In genomic region chr16:17365591-17366298, GRCh38 we compare ENCODE assay signal across 18 cellular contexts.
DNase-seq lines count a peak whose midpoint lies in the region; ATAC-seq, FAIRE-seq and TF ChIP-seq lines count a peak whose summit lies in the region.
"Had no signal": no experiment of that assay in that cellular context is flagged by ENCODE, and none has a peak within 500 bp of the region (broad histone marks: within the 10 kb centered on the region; RNA-seq: fewer than 3 reads in every experiment).

No MANE protein-coding gene starts in this region.

- no peak for FAIRE-seq in D721Med (lab: Jason Lieb, UNC)

- H3K4me3 ChIP-seq in breast epithelium (no peak overlapping the region), mammary epithelial cell (replicated peaks in 1 of 3; ENCODE audit: insufficient read depth in 1 of 3, low read depth in 2 of 3, low read length in 3 of 3) (no peak overlapping the region), fibroblast of the aortic adventitia (ENCODE audit: low read depth, low read length) (no peak overlapping the region), lower lobe of right lung (no peak overlapping the region)

- H3K4me1 Mint-ChIP-seq in activated T-helper 1 cell treated with anti-CD3 and anti-CD28 coated beads, Interleukin-12 subunit alpha, Interleukin-12 subunit beta, Interleukin-2, Interleukin-4 antibody, amounts not matched to agents 30 ng/mL and 10 ng/mL and 1 ng/mL, durations not matched to agents 14 hours and 24 hours and 36 hours (ENCODE audit: low read depth), result peaks cover 97% of the 10 kb centered on the region

- H3K4me3 Mint-ChIP-seq in activated T-helper 1 cell treated with anti-CD3 and anti-CD28 coated beads, Interleukin-12 subunit alpha, Interleukin-12 subunit beta, Interleukin-2, Interleukin-4 antibody, amounts not matched to agents 30 ng/mL and 10 ng/mL and 1 ng/mL, durations not matched to agents 14 hours and 24 hours and 36 hours, result peak overlapping the region; percentile 51

- H3K4me1 ChIP-seq in breast epithelium, result peaks cover 0 to 15% of the 10 kb centered on the region in 2 donors
- peaks cover 7% of the 10 kb centered on the region for H3K4me1 ChIP-seq in mammary epithelial cell (ENCODE audit: insufficient read depth, low read length)
- peaks cover 68% of the 10 kb centered on the region for H3K4me1 ChIP-seq in lower lobe of right lung

- 74% methylated on average over 3 of the region's 3 CpGs for WGBS in mammary epithelial cell (ENCODE audit: low coverage, missing lambda C conversion rate)

- H3K9me3 ChIP-seq in breast epithelium (no peaks in the 10 kb centered on the region), mammary epithelial cell (replicated peaks; ENCODE audit: insufficient read depth, low read length) (no peaks in the 10 kb centered on the region), lower lobe of right lung (no peaks in the 10 kb centered on the region)

- POLR2A ChIA-PET in RWPE1 (lab: Yijun Ruan, JAX; ENCODE audit: low non-redundant PET), result no interaction called here

- TF ChIP-seq POLR2A in breast epithelium (IDR thresholded peaks at IDR 0.05), result no peak

- H3K36me3 Mint-ChIP-seq in activated T-helper 1 cell treated with anti-CD3 and anti-CD28 coated beads, Interleukin-12 subunit alpha, Interleukin-12 subunit beta, Interleukin-2, Interleukin-4 antibody, amounts not matched to agents 30 ng/mL and 10 ng/mL and 1 ng/mL, durations not matched to agents 14 hours and 24 hours and 36 hours (ENCODE audit: low read depth), result peaks cover 21% of the 10 kb centered on the region

- no peak overlapping the region for H3K4me2 ChIP-seq in mammary epithelial cell (ENCODE audit: insufficient read depth, low read depth, low read length)

- in situ Hi-C loops in mammary epithelial cell (cut with MboI; ENCODE audit: low sequenced_read_pairs in 2 of 2), result loop anchor here in 1 of 2 donors (10.0 kb wide), 1 partner anchor 59 kb away; no protein-coding TSS in a partner anchor

- dilution Hi-C loops in mammary epithelial cell (cut with HindIII; ENCODE audit: low sequenced_read_pairs), result no loop called here

- H3K9ac ChIP-seq in mammary epithelial cell (ENCODE audit: insufficient read depth, low read length), result no peak overlapping the region

- DNase-seq in breast epithelium (ENCODE audit: low spot score in 2 of 2) (no peak), mammary epithelial cell (no peak), fibroblast of the aortic adventitia (ENCODE audit: low read depth) (peak; percentile 76), lower lobe of right lung (no peak), D721Med (ENCODE audit: insufficient read length, low spot score) (no peak), RWPE1 (ENCODE audit: low spot score) (no peak), NCI-H774 (lab: John Stamatoyannopoulos, UW) (no peak)
- no peak for DNase-seq in activated T-helper 1 cell treated with anti-CD3 and anti-CD28 coated beads, Interleukin-12 subunit alpha, Interleukin-12 subunit beta, Interleukin-2, Interleukin-4 antibody, amounts not matched to agents 30 ng/mL and 10 ng/mL and 1 ng/mL, durations not matched to agents 14 hours and 24 hours and 36 hours (ENCODE audit: low spot score)
- DNase-seq: activated CD4-positive, CD25-positive, alpha-beta regulatory T cell; activated gamma-delta T cell treated with Interleukin-2 at 50 U/mL for 16 hours; glutamatergic neuron; NCI-H1417; NCI-H524 treated with DMSO at 0.1 percent for 48 hours; Right ventricle myocardium superior; stimulated activated CD8-positive, alpha-beta memory T cell treated with anti-CD3 and anti-CD28 coated beads, Interleukin-4, amount 100 ng/mL, for 48 hours had no signal

- no TSS peak for BruUV-seq in mammary epithelial cell (replicated peaks; lab: Mats Ljungman, UMichigan)

- H3K79me2 ChIP-seq in mammary epithelial cell (ENCODE audit: insufficient read depth, low read length), result no peaks in the 10 kb centered on the region

- CTCF ChIA-PET in mammary epithelial cell (lab: Charles Lee; ENCODE audit: low non-redundant PET) (no interaction called here), RWPE1 (lab: Yijun Ruan, JAX) (no interaction called here)

- peaks cover 3% of the 10 kb centered on the region for H3K9me3 Mint-ChIP-seq in activated T-helper 1 cell treated with anti-CD3 and anti-CD28 coated beads, Interleukin-12 subunit alpha, Interleukin-12 subunit beta, Interleukin-2, Interleukin-4 antibody, amounts not matched to agents 30 ng/mL and 10 ng/mL and 1 ng/mL, durations not matched to agents 14 hours and 24 hours and 36 hours

- H2AFZ ChIP-seq in mammary epithelial cell (ENCODE audit: low read depth, low read length), result no peak overlapping the region

- TF ChIP-seq CTCF in breast epithelium (IDR thresholded peaks at IDR 0.05) (no peak), mammary epithelial cell (conservative IDR thresholded peaks at IDR 0.05 in 1 of 2, IDR thresholded peaks at IDR 0.05 in 1 of 2; ENCODE audit: extremely low read depth in 1 of 2, insufficient read depth in 1 of 2, low read depth in 1 of 2, low read length in 2 of 2) (no peak), fibroblast of the aortic adventitia (IDR thresholded peaks at IDR 0.05; ENCODE audit: insufficient read depth, low read length) (peak; percentile 1), lower lobe of right lung (IDR thresholded peaks at IDR 0.05) (no peak), D721Med (IDR thresholded peaks at IDR 0.05; ENCODE audit: insufficient read depth, missing control alignments) (no peak), RWPE1 (conservative IDR thresholded peaks at IDR 0.05; ENCODE audit: low read depth) (no peak)

- H3K36me3 ChIP-seq in breast epithelium, result no peaks in the 10 kb centered on the region
- no peaks in the 10 kb centered on the region for H3K36me3 ChIP-seq in mammary epithelial cell (ENCODE audit: insufficient read depth, low read length)
- H3K36me3 ChIP-seq in lower lobe of right lung, result no peaks in the 10 kb centered on the region

- H3K27me3 Mint-ChIP-seq in activated T-helper 1 cell treated with anti-CD3 and anti-CD28 coated beads, Interleukin-12 subunit alpha, Interleukin-12 subunit beta, Interleukin-2, Interleukin-4 antibody, amounts not matched to agents 30 ng/mL and 10 ng/mL and 1 ng/mL, durations not matched to agents 14 hours and 24 hours and 36 hours (ENCODE audit: insufficient read depth), result no peaks in the 10 kb centered on the region
- H3K27me3 Mint-ChIP-seq: IgD-negative memory B cell had no signal

- intact Hi-C loops in breast epithelium (cut with DNase I; ENCODE audit: low total_unique reads) (no loop called here), mammary epithelial cell (cut with micrococcal nuclease) (loop anchor here (10.0 kb wide), 1 partner anchor 91 kb away; no protein-coding TSS in a partner anchor), lower lobe of right lung (cut with DNase I) (no loop called here)
- intact Hi-C loops in activated T-helper 1 cell treated with anti-CD3 and anti-CD28 coated beads, Interleukin-12 subunit alpha, Interleukin-12 subunit beta, Interleukin-2, Interleukin-4 antibody, amounts not matched to agents 30 ng/mL and 10 ng/mL and 1 ng/mL, durations not matched to agents 14 hours and 24 hours and 36 hours (cut with micrococcal nuclease), result no loop called here

- H3K27ac Mint-ChIP-seq in activated T-helper 1 cell treated with anti-CD3 and anti-CD28 coated beads, Interleukin-12 subunit alpha, Interleukin-12 subunit beta, Interleukin-2, Interleukin-4 antibody, amounts not matched to agents 30 ng/mL and 10 ng/mL and 1 ng/mL, durations not matched to agents 14 hours and 24 hours and 36 hours, result peak overlapping the region; percentile 59

- H3K27me3 ChIP-seq in breast epithelium (no peaks in the 10 kb centered on the region), mammary epithelial cell (ENCODE audit: insufficient read depth, low read length) (no peaks in the 10 kb centered on the region), lower lobe of right lung (ENCODE audit: low read depth) (no peaks in the 10 kb centered on the region)

- no peak for ATAC-seq in lower lobe of right lung
- ATAC-seq: left colon had no signal

- no peaks in the 10 kb centered on the region for H4K20me1 ChIP-seq in mammary epithelial cell (ENCODE audit: insufficient read depth, low read length)

- H3K27ac ChIP-seq in breast epithelium (peak overlapping the region; percentile 27 to 45), mammary epithelial cell (ENCODE audit: insufficient read depth, low read depth, low read length) (no peak overlapping the region), lower lobe of right lung (no peak overlapping the region), RWPE1 (no peak overlapping the region)
- H3K27ac ChIP-seq: C4-2B had no signal

Comparison
In these comparisons a context has a peak if more than half of its experiments do, and no peak if none do; other contexts are left out.
1. H3K27ac ChIP-seq: peak in breast epithelium (2 of 2); none in mammary epithelial cell (single experiment), lower lobe of right lung (single experiment) and RWPE1 (single experiment).